Comparison of ENCODE assay signal across 9 cellular contexts in the genomic region with DNA sequence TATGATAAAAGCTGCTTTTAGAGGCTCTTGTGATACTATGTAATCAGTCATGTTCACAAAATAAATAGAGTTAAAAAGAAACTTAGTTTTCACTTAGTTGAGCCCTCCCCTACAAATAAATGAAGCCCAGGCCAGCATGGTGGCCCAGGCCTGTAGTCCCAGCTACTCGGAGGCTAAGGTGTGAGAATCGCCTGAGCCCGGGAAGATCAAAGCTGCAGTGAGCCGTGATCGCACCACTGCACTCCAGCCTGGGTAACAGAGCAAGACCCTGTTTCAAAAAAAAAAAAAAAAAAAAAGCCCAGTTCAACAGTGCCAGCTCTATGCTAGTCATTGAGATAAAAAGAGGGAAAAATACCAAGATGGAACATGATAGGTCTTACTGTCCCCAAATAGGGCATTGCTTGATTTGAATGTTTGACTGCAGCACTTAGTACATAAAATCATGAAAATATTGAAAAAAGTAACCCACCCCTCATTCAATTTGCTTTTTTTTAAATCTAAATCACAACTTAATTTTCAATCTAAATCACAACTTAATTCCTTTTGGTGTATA. TPM values are rescaled to one million over a fixed set of nuclear protein-coding genes. Genes with fewer than 3 reads are reported as not detected.
DNase-seq lines count a peak whose midpoint lies in the region; ATAC-seq and TF ChIP-seq lines count a peak whose summit lies in the region.
"Had no signal": no experiment of that assay in that cellular context is flagged by ENCODE, and none has a peak within 500 bp of the region (broad histone marks: within the 10 kb centered on the region; RNA-seq: fewer than 3 reads in every experiment).

No MANE protein-coding gene starts in this region.

- no peak overlapping the region for H3K9ac ChIP-seq in SK-N-SH
- H3K9ac ChIP-seq in iPS-15b (ENCODE audit: low read depth, low read length): no peak overlapping the region
- H3K9ac ChIP-seq in subcutaneous abdominal adipose tissue (ENCODE audit: low read length in 5 of 5): peak overlapping the region in 3 of 5 donors; percentile 97 to 99 (median 98)

- H3K79me2 ChIP-seq in SK-N-SH (ENCODE audit: insufficient read depth) (peaks cover 45% of the 10 kb centered on the region), PC-9 (ENCODE audit: low read depth) (peaks cover 19% of the 10 kb centered on the region)

- peak overlapping the region; percentile 98 for H3K4me2 ChIP-seq in SK-N-SH
- H3K4me2 ChIP-seq in PC-9: peak overlapping the region; percentile 89

- no peaks in the 10 kb centered on the region for H3F3A ChIP-seq in SK-N-SH (replicated peaks; ENCODE audit: insufficient read depth)
- H3F3A ChIP-seq in PC-9 (ENCODE audit: insufficient read depth, low read depth): no peaks in the 10 kb centered on the region

- H3K27ac ChIP-seq in SK-N-SH (ENCODE audit: low read depth in 2 of 2, low read length in 1 of 2) (no peak overlapping the region), PC-9 (no peak overlapping the region), subcutaneous abdominal adipose tissue (ENCODE audit: low read depth, low read length) (no peak overlapping the region)

- ATAC-seq in SK-N-SH treated with all-trans-retinoic acid at 6 μM for 48 hours (no peak), GM21367 (IDR thresholded peaks at IDR 0.05; ENCODE audit: unreplicated experiment) (no peak)

- no peak for TF ChIP-seq RAD21 in SK-N-SH (IDR thresholded peaks at IDR 0.05; ENCODE audit: low read length)

- H3K9me3 ChIP-seq in SK-N-SH (no peaks in the 10 kb centered on the region), PC-9 (ENCODE audit: insufficient read depth, low read depth) (no peaks in the 10 kb centered on the region), iPS-15b (ENCODE audit: control insufficient read depth, insufficient read depth, low read length) (no peaks in the 10 kb centered on the region), subcutaneous abdominal adipose tissue (ENCODE audit: control insufficient read depth in 5 of 5, low read length in 5 of 5) (no peaks in the 10 kb centered on the region)
- H3K9me3 ChIP-seq: adrenal gland had no signal

- intact Hi-C loops in PC-9 (cut with micrococcal nuclease; ENCODE audit: unreplicated experiment): no loop called here

- no TSS peak for BruUV-seq in PC-9 (replicated peaks; lab: Mats Ljungman, UMichigan)

- peak overlapping the region; percentile 93 to 99; a peak in 3 of 4 replicates for H3K4me3 ChIP-seq in SK-N-SH (ENCODE audit: low read depth in 2 of 2, low read length in 1 of 2)
- peak overlapping the region; percentile 92; the same call in 1 of the 2 replicates for H3K4me3 ChIP-seq in PC-9
- peak overlapping the region; percentile 99 for H3K4me3 ChIP-seq in iPS-15b (ENCODE audit: low read depth, low read length)
- H3K4me3 ChIP-seq in subcutaneous abdominal adipose tissue (ENCODE audit: low read depth in 1 of 5, low read length in 5 of 5): peak overlapping the region; percentile 90 to 99 (median 91)

- H3K9me2 ChIP-seq in SK-N-SH: no peaks in the 10 kb centered on the region
- H3K9me2 ChIP-seq in PC-9 (ENCODE audit: insufficient read depth): no peaks in the 10 kb centered on the region

- H2AFZ ChIP-seq in SK-N-SH (ENCODE audit: low read depth) (no peak overlapping the region), PC-9 (no peak overlapping the region)

- peaks cover 0 to 6% of the 10 kb centered on the region in 2 experiments; a peak in 3 of 4 replicates for H3K4me1 ChIP-seq in SK-N-SH (ENCODE audit: control insufficient read depth in 1 of 2, insufficient read depth in 2 of 2, low read depth in 1 of 2, low read length in 1 of 2)
- peaks cover 21% of the 10 kb centered on the region for H3K4me1 ChIP-seq in PC-9 (replicated peaks; ENCODE audit: insufficient read depth)
- no peaks in the 10 kb centered on the region for H3K4me1 ChIP-seq in iPS-15b (ENCODE audit: control insufficient read depth, insufficient read depth, low read length)
- H3K4me1 ChIP-seq in subcutaneous abdominal adipose tissue (ENCODE audit: control insufficient read depth in 5 of 5, insufficient read depth in 5 of 5, low read length in 5 of 5): peaks cover 0 to 36% (median 15%) of the 10 kb centered on the region in 5 donors

- TF ChIP-seq EP300 in SK-N-SH (IDR thresholded peaks at IDR 0.05; ENCODE audit: borderline replicate concordance in 1 of 2, low read depth in 1 of 2, low read length in 1 of 2): no peak

- H4K20me1 ChIP-seq in SK-N-SH (ENCODE audit: insufficient read depth) (no peaks in the 10 kb centered on the region), PC-9 (ENCODE audit: insufficient read depth) (no peaks in the 10 kb centered on the region; the same call in 1 of the 2 replicates)

- H3K27me3 ChIP-seq in SK-N-SH (ENCODE audit: insufficient read depth) (no peaks in the 10 kb centered on the region), PC-9 (ENCODE audit: insufficient read depth, low read depth) (no peaks in the 10 kb centered on the region), iPS-15b (ENCODE audit: control insufficient read depth, insufficient read depth, low read length) (no peaks in the 10 kb centered on the region), subcutaneous abdominal adipose tissue (ENCODE audit: control insufficient read depth in 5 of 5, insufficient read depth in 4 of 5, low read length in 5 of 5) (no peaks in the 10 kb centered on the region)
- H3K27me3 ChIP-seq: adrenal gland had no signal

- 98% methylated on average over 5 of the region's 5 CpGs for WGBS in SK-N-SH (ENCODE audit: low lambda C conversion rate)

- CTCF ChIA-PET in SK-N-SH (lab: Yijun Ruan, JAX) (interaction anchor here (1.0 to 6.5 kb wide), 7 partner anchors 11 to 426 kb away, joined by 3 to 99 read pairs (median 11); partner anchors contain the start of genes ANKAR and OSGEPL1), PC-9 (lab: Charles Lee) (interaction anchor here (0.6 kb wide), 2 partner anchors 174 to 239 kb away, joined by 3 to 4 read pairs; no protein-coding TSS in a partner anchor)

- DNase-seq in SK-N-SH (no peak), PC-9 (no peak), AG20443 (ENCODE audit: low spot score) (no peak)
- no peak for DNase-seq in activated CD4-positive, alpha-beta T cell treated with anti-CD3 and anti-CD28 coated beads, Interleukin-2, amount 50 U/mL, for 4 hours
- DNase-seq: adrenal gland had no signal

- POLR2A ChIA-PET in SK-N-SH (lab: Yijun Ruan, JAX) (no interaction called here), PC-9 (lab: Charles Lee; ENCODE audit: unreplicated experiment) (no interaction called here)

- H3K36me3 ChIP-seq in SK-N-SH (replicated peaks in 1 of 2; ENCODE audit: control insufficient read depth in 1 of 2, insufficient read depth in 2 of 2, low read length in 1 of 2) (peaks cover 34 to 35% of the 10 kb centered on the region in 2 experiments), PC-9 (ENCODE audit: low read depth) (no peaks in the 10 kb centered on the region), iPS-15b (ENCODE audit: control insufficient read depth, insufficient read depth, low read length) (peaks cover 2% of the 10 kb centered on the region), subcutaneous abdominal adipose tissue (ENCODE audit: control insufficient read depth in 5 of 5, insufficient read depth in 5 of 5, low read length in 5 of 5) (peaks cover 7 to 17% (median 11%) of the 10 kb centered on the region in 5 donors)

- TF ChIP-seq CTCF in SK-N-SH (IDR thresholded peaks at IDR 0.05) (no peak), PC-9 (conservative IDR thresholded peaks at IDR 0.05) (no peak)

TF ChIP-seq in SK-N-SH, 30 proteins besides CTCF, POLR2A, EP300 and RAD21 (continues in another document):
- TF ChIP-seq MXI1 (IDR thresholded peaks at IDR 0.05; ENCODE audit: low read depth, low read length): no peak
- TF ChIP-seq, protein P1, sequence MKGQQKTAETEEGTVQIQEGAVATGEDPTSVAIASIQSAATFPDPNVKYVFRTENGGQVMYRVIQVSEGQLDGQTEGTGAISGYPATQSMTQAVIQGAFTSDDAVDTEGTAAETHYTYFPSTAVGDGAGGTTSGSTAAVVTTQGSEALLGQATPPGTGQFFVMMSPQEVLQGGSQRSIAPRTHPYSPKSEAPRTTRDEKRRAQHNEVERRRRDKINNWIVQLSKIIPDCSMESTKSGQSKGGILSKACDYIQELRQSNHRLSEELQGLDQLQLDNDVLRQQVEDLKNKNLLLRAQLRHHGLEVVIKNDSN (IDR thresholded peaks at IDR 0.05; ENCODE audit: borderline replicate concordance, low read depth): no peak
- no peak for TF ChIP-seq GABPA (IDR thresholded peaks at IDR 0.05; ENCODE audit: low read depth)
- TF ChIP-seq RXRA (IDR thresholded peaks at IDR 0.05; ENCODE audit: borderline replicate concordance, low read depth): no peak

TF ChIP-seq in SK-N-SH treated with all-trans-retinoic acid at 6 μM for 48 hours, 23 proteins besides CTCF, POLR2A, EP300 and RAD21 (continues in another document):
- TF ChIP-seq BACH2 (CRISPR knock-in tag; IDR thresholded peaks at IDR 0.05; ENCODE audit: borderline replicate concordance) (no peak), ZNF565 (CRISPR knock-in tag; conservative IDR thresholded peaks at IDR 0.05; ENCODE audit: low read depth) (no peak), ESRRG (CRISPR knock-in tag; IDR thresholded peaks at IDR 0.05) (no peak)
- TF ChIP-seq, protein P2, sequence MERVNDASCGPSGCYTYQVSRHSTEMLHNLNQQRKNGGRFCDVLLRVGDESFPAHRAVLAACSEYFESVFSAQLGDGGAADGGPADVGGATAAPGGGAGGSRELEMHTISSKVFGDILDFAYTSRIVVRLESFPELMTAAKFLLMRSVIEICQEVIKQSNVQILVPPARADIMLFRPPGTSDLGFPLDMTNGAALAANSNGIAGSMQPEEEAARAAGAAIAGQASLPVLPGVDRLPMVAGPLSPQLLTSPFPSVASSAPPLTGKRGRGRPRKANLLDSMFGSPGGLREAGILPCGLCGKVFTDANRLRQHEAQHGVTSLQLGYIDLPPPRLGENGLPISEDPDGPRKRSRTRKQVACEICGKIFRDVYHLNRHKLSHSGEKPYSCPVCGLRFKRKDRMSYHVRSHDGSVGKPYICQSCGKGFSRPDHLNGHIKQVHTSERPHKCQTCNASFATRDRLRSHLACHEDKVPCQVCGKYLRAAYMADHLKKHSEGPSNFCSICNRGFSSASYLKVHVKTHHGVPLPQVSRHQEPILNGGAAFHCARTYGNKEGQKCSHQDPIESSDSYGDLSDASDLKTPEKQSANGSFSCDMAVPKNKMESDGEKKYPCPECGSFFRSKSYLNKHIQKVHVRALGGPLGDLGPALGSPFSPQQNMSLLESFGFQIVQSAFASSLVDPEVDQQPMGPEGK (CRISPR knock-in tag; IDR thresholded peaks at IDR 0.05; ENCODE audit: borderline replicate concordance): no peak

RNA-seq across cellular contexts. Expression of gene ASNSD1, which starts 1.5 kb away (rescaled TPM):
- 15.5 and 19.5 TPM in 2 replicates for polyA plus RNA-seq in SK-N-SH (2012; rRNA removed)
- polyA plus RNA-seq in SK-N-SH (2012; cell fraction: cytosol; rRNA removed): 28.6 and 35.9 TPM in 2 replicates
- 3.6 and 10.3 TPM in 2 replicates for polyA plus RNA-seq in SK-N-SH (2012; cell fraction: nucleus; rRNA removed)
- 14.8 TPM in 2 replicates for total RNA-seq in PC-9 (2021)

RNA-seq across cellular contexts. Expression of gene ANKAR, which starts 11.7 kb away (rescaled TPM):
- 1.6 and 2.1 TPM in 2 replicates for polyA plus RNA-seq in SK-N-SH (2012; rRNA removed)
- polyA plus RNA-seq in SK-N-SH (2012; cell fraction: cytosol; rRNA removed): 1.6 and 1.9 TPM in 2 replicates
- polyA plus RNA-seq in SK-N-SH (2012; cell fraction: nucleus; rRNA removed): 3.1 and 5.1 TPM in 2 replicates
- 3.6 and 4.4 TPM in 2 replicates for total RNA-seq in PC-9 (2021)

Comparison
In these comparisons a context has a peak if more than half of its experiments do, and no peak if none do; other contexts are left out.
1. H3K9ac ChIP-seq: peak in subcutaneous abdominal adipose tissue (3 of 5); none in SK-N-SH (single experiment) and iPS-15b (single experiment).
2. Peak in every context shown above with its lines, with median percentiles within 50 percentile points of each other: H3K4me3 ChIP-seq.